1 cellular context compared by ENCODE assay signal in genomic region chr22:29202231-29203192, GRCh38.
A peak's percentile ranks its signal among the peaks of the same experiment; 100 is the strongest.
TF ChIP-seq lines count a peak whose summit lies in the region.

No MANE protein-coding gene starts in this region.

TF ChIP-seq in HepG2, 621 proteins besides CTCF, POLR2A, EP300 and RAD21 (continued from another document):
- TF ChIP-seq HOXA7 (CRISPR knock-in tag; IDR thresholded peaks at IDR 0.05), result no peak
- TF ChIP-seq, protein P1, sequence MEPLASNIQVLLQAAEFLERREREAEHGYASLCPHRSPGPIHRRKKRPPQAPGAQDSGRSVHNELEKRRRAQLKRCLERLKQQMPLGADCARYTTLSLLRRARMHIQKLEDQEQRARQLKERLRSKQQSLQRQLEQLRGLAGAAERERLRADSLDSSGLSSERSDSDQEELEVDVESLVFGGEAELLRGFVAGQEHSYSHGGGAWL (CRISPR knock-in tag; IDR thresholded peaks at IDR 0.05), result no peak
- TF ChIP-seq ZIK1 (CRISPR knock-in tag; IDR thresholded peaks at IDR 0.05; ENCODE audit: borderline replicate concordance, low read depth), result no peak
- TF ChIP-seq ELF4 (CRISPR knock-in tag; IDR thresholded peaks at IDR 0.05; ENCODE audit: borderline replicate concordance), result no peak
- TF ChIP-seq FOXM1 (CRISPR knock-in tag; IDR thresholded peaks at IDR 0.05), result no peak
- no peak for TF ChIP-seq GTF2F1 (IDR thresholded peaks at IDR 0.05; ENCODE audit: low read length)
- no peak for TF ChIP-seq HNF4G (IDR thresholded peaks at IDR 0.05; ENCODE audit: borderline replicate concordance, low read depth, low read length)
- TF ChIP-seq HNF4G (CRISPR knock-in tag; IDR thresholded peaks at IDR 0.05; ENCODE audit: borderline replicate concordance, low read depth), result no peak
- TF ChIP-seq ARNTL (CRISPR knock-in tag; IDR thresholded peaks at IDR 0.05), result no peak
- TF ChIP-seq, protein P2, sequence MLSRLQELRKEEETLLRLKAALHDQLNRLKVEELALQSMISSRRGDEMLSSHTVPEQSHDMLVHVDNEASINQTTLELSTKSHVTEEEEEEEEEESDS (CRISPR knock-in tag; IDR thresholded peaks at IDR 0.05; ENCODE audit: borderline replicate concordance), result no peak
- TF ChIP-seq, protein P3, sequence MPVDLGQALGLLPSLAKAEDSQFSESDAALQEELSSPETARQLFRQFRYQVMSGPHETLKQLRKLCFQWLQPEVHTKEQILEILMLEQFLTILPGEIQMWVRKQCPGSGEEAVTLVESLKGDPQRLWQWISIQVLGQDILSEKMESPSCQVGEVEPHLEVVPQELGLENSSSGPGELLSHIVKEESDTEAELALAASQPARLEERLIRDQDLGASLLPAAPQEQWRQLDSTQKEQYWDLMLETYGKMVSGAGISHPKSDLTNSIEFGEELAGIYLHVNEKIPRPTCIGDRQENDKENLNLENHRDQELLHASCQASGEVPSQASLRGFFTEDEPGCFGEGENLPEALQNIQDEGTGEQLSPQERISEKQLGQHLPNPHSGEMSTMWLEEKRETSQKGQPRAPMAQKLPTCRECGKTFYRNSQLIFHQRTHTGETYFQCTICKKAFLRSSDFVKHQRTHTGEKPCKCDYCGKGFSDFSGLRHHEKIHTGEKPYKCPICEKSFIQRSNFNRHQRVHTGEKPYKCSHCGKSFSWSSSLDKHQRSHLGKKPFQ (CRISPR knock-in tag; IDR thresholded peaks at IDR 0.05; ENCODE audit: insufficient replicate concordance), result no peak
- TF ChIP-seq RNF2 (conservative IDR thresholded peaks at IDR 0.05; ENCODE audit: low read depth), result no peak
- TF ChIP-seq, protein P4, sequence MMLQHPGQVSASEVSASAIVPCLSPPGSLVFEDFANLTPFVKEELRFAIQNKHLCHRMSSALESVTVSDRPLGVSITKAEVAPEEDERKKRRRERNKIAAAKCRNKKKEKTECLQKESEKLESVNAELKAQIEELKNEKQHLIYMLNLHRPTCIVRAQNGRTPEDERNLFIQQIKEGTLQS (CRISPR knock-in tag; IDR thresholded peaks at IDR 0.05), result no peak
- TF ChIP-seq HNF4A (CRISPR knock-in tag; IDR thresholded peaks at IDR 0.05), result no peak
- TF ChIP-seq ZNF30 (CRISPR knock-in tag; IDR thresholded peaks at IDR 0.05), result no peak
- no peak for TF ChIP-seq SAFB2 (CRISPR knock-in tag; IDR thresholded peaks at IDR 0.05; ENCODE audit: borderline replicate concordance, low read depth)
- TF ChIP-seq CAMTA2 (CRISPR knock-in tag; IDR thresholded peaks at IDR 0.05; ENCODE audit: borderline replicate concordance), result no peak
- TF ChIP-seq ZBTB39 (CRISPR knock-in tag; IDR thresholded peaks at IDR 0.05), result no peak
- no peak for TF ChIP-seq SPEN (CRISPR knock-in tag; IDR thresholded peaks at IDR 0.05; ENCODE audit: low read depth)
- no peak for TF ChIP-seq MATR3 (CRISPR knock-in tag; IDR thresholded peaks at IDR 0.05)
- TF ChIP-seq, protein P5, sequence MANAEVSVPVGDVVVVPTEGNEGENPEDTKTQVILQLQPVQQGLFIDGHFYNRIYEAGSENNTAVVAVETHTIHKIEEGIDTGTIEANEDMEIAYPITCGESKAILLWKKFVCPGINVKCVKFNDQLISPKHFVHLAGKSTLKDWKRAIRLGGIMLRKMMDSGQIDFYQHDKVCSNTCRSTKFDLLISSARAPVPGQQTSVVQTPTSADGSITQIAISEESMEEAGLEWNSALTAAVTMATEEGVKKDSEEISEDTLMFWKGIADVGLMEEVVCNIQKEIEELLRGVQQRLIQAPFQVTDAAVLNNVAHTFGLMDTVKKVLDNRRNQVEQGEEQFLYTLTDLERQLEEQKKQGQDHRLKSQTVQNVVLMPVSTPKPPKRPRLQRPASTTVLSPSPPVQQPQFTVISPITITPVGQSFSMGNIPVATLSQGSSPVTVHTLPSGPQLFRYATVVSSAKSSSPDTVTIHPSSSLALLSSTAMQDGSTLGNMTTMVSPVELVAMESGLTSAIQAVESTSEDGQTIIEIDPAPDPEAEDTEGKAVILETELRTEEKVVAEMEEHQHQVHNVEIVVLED (CRISPR knock-in tag; IDR thresholded peaks at IDR 0.05; ENCODE audit: borderline replicate concordance), result no peak
- TF ChIP-seq ZBTB37 (CRISPR knock-in tag; IDR thresholded peaks at IDR 0.05), result no peak
- no peak for TF ChIP-seq ZNF607 (CRISPR knock-in tag; IDR thresholded peaks at IDR 0.05; ENCODE audit: borderline replicate concordance)
- no peak for TF ChIP-seq MTF1 (CRISPR knock-in tag; IDR thresholded peaks at IDR 0.05)
- TF ChIP-seq PAXIP1 (CRISPR knock-in tag; conservative IDR thresholded peaks at IDR 0.05), result peak; percentile 35; the same call in 1 of the 2 replicates
- TF ChIP-seq, protein P6, sequence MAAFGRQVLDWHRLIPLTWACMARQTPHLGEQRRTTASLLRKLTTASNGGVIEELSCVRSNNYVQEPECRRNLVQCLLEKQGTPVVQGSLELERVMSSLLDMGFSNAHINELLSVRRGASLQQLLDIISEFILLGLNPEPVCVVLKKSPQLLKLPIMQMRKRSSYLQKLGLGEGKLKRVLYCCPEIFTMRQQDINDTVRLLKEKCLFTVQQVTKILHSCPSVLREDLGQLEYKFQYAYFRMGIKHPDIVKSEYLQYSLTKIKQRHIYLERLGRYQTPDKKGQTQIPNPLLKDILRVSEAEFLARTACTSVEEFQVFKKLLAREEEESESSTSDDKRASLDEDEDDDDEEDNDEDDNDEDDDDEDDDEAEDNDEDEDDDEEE (CRISPR knock-in tag; IDR thresholded peaks at IDR 0.05), result no peak
- TF ChIP-seq ZNF709 (CRISPR knock-in tag; IDR thresholded peaks at IDR 0.05), result no peak
- TF ChIP-seq MIER2 (CRISPR knock-in tag; IDR thresholded peaks at IDR 0.05), result no peak
- TF ChIP-seq ZNF704 (CRISPR knock-in tag; IDR thresholded peaks at IDR 0.05; ENCODE audit: borderline replicate concordance), result peak; percentile 15; the same call in 1 of the 2 replicates
- TF ChIP-seq SCMH1 (CRISPR knock-in tag; IDR thresholded peaks at IDR 0.05; ENCODE audit: borderline replicate concordance), result no peak
- no peak for TF ChIP-seq SALL2 (CRISPR knock-in tag; IDR thresholded peaks at IDR 0.05)
- TF ChIP-seq DRAP1 (CRISPR knock-in tag; IDR thresholded peaks at IDR 0.05), result no peak
- TF ChIP-seq ZNF556 (CRISPR knock-in tag; IDR thresholded peaks at IDR 0.05; ENCODE audit: borderline replicate concordance), result no peak
- no peak for TF ChIP-seq MED8 (CRISPR knock-in tag; IDR thresholded peaks at IDR 0.05; ENCODE audit: insufficient replicate concordance)
- TF ChIP-seq TBX2 (CRISPR knock-in tag; IDR thresholded peaks at IDR 0.05; ENCODE audit: borderline replicate concordance), result peak; percentile 65; the same call in 1 of the 2 replicates
- no peak for TF ChIP-seq ZNF292 (CRISPR knock-in tag; IDR thresholded peaks at IDR 0.05; ENCODE audit: borderline replicate concordance, low read depth)
- no peak for TF ChIP-seq PHF21A (CRISPR knock-in tag; IDR thresholded peaks at IDR 0.05)
- TF ChIP-seq KDM3A (CRISPR knock-in tag; IDR thresholded peaks at IDR 0.05; ENCODE audit: low read depth), result no peak
- TF ChIP-seq ZNF3 (CRISPR knock-in tag; IDR thresholded peaks at IDR 0.05), result no peak
- no peak for TF ChIP-seq PAX8 (CRISPR knock-in tag; IDR thresholded peaks at IDR 0.05; ENCODE audit: borderline replicate concordance)
- TF ChIP-seq ZNF253 (CRISPR knock-in tag; IDR thresholded peaks at IDR 0.05; ENCODE audit: borderline replicate concordance), result no peak
- TF ChIP-seq FLYWCH1 (CRISPR knock-in tag; IDR thresholded peaks at IDR 0.05), result no peak
- no peak for TF ChIP-seq CBX2 (IDR thresholded peaks at IDR 0.05; ENCODE audit: low read depth, low read length)
- no peak for TF ChIP-seq CBX2 (CRISPR knock-in tag; IDR thresholded peaks at IDR 0.05; ENCODE audit: low read depth)
- TF ChIP-seq ZNF550 (CRISPR knock-in tag; IDR thresholded peaks at IDR 0.05; ENCODE audit: borderline replicate concordance), result no peak
- TF ChIP-seq ZNF546 (CRISPR knock-in tag; conservative IDR thresholded peaks at IDR 0.05), result no peak
TF ChIP-seq in HepG2: peak in this region for 35.
